Comparison of ENCODE assay signal across 8 cellular contexts in genomic region chrX:135185795-135186443, GRCh38. TPM values are rescaled to one million over a fixed set of nuclear protein-coding genes. Genes with fewer than 3 reads are reported as not detected.
DNase-seq lines count a peak whose midpoint lies in the region; ATAC-seq and TF ChIP-seq lines count a peak whose summit lies in the region.

No MANE protein-coding gene starts in this region.

- no peaks in the 10 kb centered on the region for H3K36me3 ChIP-seq in spleen

- intact Hi-C loops in activated T-helper 1 cell treated with anti-CD3 and anti-CD28 coated beads, Interleukin-12 subunit alpha, Interleukin-12 subunit beta, Interleukin-2, Interleukin-4 antibody, amounts not matched to agents 30 ng/mL and 10 ng/mL and 1 ng/mL, durations not matched to agents 14 hours and 24 hours and 36 hours (cut with micrococcal nuclease), result loop anchor here (1.0 kb wide), 2 partner anchors 291 to 410 kb away; no protein-coding TSS in a partner anchor
- intact Hi-C loops in head of caudate nucleus (cut with DNase I), result no loop called here
- intact Hi-C loops in spleen (cut with DNase I; ENCODE audit: low total_unique reads), result no loop called here
- intact Hi-C loops in sciatic nerve (cut with DNase I), result no loop called here

- peak; percentile 19 for DNase-seq in COLO668 (lab: John Stamatoyannopoulos, UW; ENCODE audit: unreplicated experiment)
- peak; percentile 62 for DNase-seq in NCI-H460 (ENCODE audit: extremely low read depth, low read depth)
- DNase-seq in activated T-helper 1 cell treated with anti-CD3 and anti-CD28 coated beads, Interleukin-12 subunit alpha, Interleukin-12 subunit beta, Interleukin-2, Interleukin-4 antibody, amounts not matched to agents 30 ng/mL and 10 ng/mL and 1 ng/mL, durations not matched to agents 14 hours and 24 hours and 36 hours (ENCODE audit: low spot score), result peak; percentile 22
- peak in 30 of 42 donors; percentile 2 to 62 (median 32) for DNase-seq in head of caudate nucleus
- DNase-seq in spleen, result no peak
- DNase-seq in sciatic nerve (ENCODE audit: low spot score), result no peak

- no peaks in the 10 kb centered on the region for H3K4me1 ChIP-seq in spleen

- peaks cover 19% of the 10 kb centered on the region for H3K27me3 Mint-ChIP-seq in activated T-helper 1 cell treated with anti-CD3 and anti-CD28 coated beads, Interleukin-12 subunit alpha, Interleukin-12 subunit beta, Interleukin-2, Interleukin-4 antibody, amounts not matched to agents 30 ng/mL and 10 ng/mL and 1 ng/mL, durations not matched to agents 14 hours and 24 hours and 36 hours (ENCODE audit: insufficient read depth)

- H3K9me3 Mint-ChIP-seq in activated T-helper 1 cell treated with anti-CD3 and anti-CD28 coated beads, Interleukin-12 subunit alpha, Interleukin-12 subunit beta, Interleukin-2, Interleukin-4 antibody, amounts not matched to agents 30 ng/mL and 10 ng/mL and 1 ng/mL, durations not matched to agents 14 hours and 24 hours and 36 hours, result no peaks in the 10 kb centered on the region

- no peak overlapping the region for H3K27ac ChIP-seq in spleen

- H3K4me3 Mint-ChIP-seq in activated T-helper 1 cell treated with anti-CD3 and anti-CD28 coated beads, Interleukin-12 subunit alpha, Interleukin-12 subunit beta, Interleukin-2, Interleukin-4 antibody, amounts not matched to agents 30 ng/mL and 10 ng/mL and 1 ng/mL, durations not matched to agents 14 hours and 24 hours and 36 hours, result no peak overlapping the region

- H3K27ac Mint-ChIP-seq in activated T-helper 1 cell treated with anti-CD3 and anti-CD28 coated beads, Interleukin-12 subunit alpha, Interleukin-12 subunit beta, Interleukin-2, Interleukin-4 antibody, amounts not matched to agents 30 ng/mL and 10 ng/mL and 1 ng/mL, durations not matched to agents 14 hours and 24 hours and 36 hours, result no peak overlapping the region

- no peak overlapping the region for H3K4me3 ChIP-seq in spleen

- peak in 8 of 11 experiments; percentile 10 to 64 (median 40) for TF ChIP-seq CTCF in spleen (IDR thresholded peaks at IDR 0.05 in 8 of 11, conservative IDR thresholded peaks at IDR 0.05 in 3 of 11)

- H3K27me3 ChIP-seq in spleen (replicated peaks in 1 of 7), result peaks cover 0 to 17% (median 0%) of the 10 kb centered on the region in 7 donors

- WGBS in spleen, 5 donors, result 38 to 50% (median 40%) methylated on average over 5 to 8 of the region's 8 CpGs

- H3K9me3 ChIP-seq in spleen, result no peaks in the 10 kb centered on the region

- ATAC-seq in GM18508 (IDR thresholded peaks at IDR 0.05; ENCODE audit: insufficient read depth, unreplicated experiment) (peak; percentile 75), HG03025 (IDR thresholded peaks at IDR 0.05; ENCODE audit: low FRiP score, unreplicated experiment) (peak; percentile 77), sciatic nerve (no peak)

- no peaks in the 10 kb centered on the region for H3K4me1 Mint-ChIP-seq in activated T-helper 1 cell treated with anti-CD3 and anti-CD28 coated beads, Interleukin-12 subunit alpha, Interleukin-12 subunit beta, Interleukin-2, Interleukin-4 antibody, amounts not matched to agents 30 ng/mL and 10 ng/mL and 1 ng/mL, durations not matched to agents 14 hours and 24 hours and 36 hours (ENCODE audit: low read depth)

- no peaks in the 10 kb centered on the region for H3K36me3 Mint-ChIP-seq in activated T-helper 1 cell treated with anti-CD3 and anti-CD28 coated beads, Interleukin-12 subunit alpha, Interleukin-12 subunit beta, Interleukin-2, Interleukin-4 antibody, amounts not matched to agents 30 ng/mL and 10 ng/mL and 1 ng/mL, durations not matched to agents 14 hours and 24 hours and 36 hours (ENCODE audit: low read depth)

- no peak for TF ChIP-seq POLR2A in spleen (IDR thresholded peaks at IDR 0.05)

RNA-seq across cellular contexts. Expression of gene CT55, which starts 14.7 kb away (rescaled TPM):
- not detected in 2 replicates for total RNA-seq in NCI-H460 (2014; rRNA removed; shearing (Covaris generic))
- not detected in 2 replicates for polyA plus RNA-seq in NCI-H460 (2014; cell fraction: nucleus; rRNA removed)
- total RNA-seq in activated T-helper 1 cell treated with anti-CD3 and anti-CD28 coated beads, Interleukin-12 subunit alpha, Interleukin-12 subunit beta, Interleukin-2, Interleukin-4 antibody, amounts not matched to agents 30 ng/mL and 10 ng/mL and 1 ng/mL, durations not matched to agents 14 hours and 24 hours and 36 hours, result not detected in 2 replicates
- total RNA-seq in spleen (not detected), sciatic nerve (not detected)
- not detected for polyA plus RNA-seq in spleen

Comparison
In these comparisons a context has a peak if more than half of its experiments do, and no peak if none do; other contexts are left out.
1. DNase-seq: peak in COLO668 (single experiment), NCI-H460 (single experiment), activated T-helper 1 cell treated with anti-CD3 and anti-CD28 coated beads, Interleukin-12 subunit alpha, Interleukin-12 subunit beta, Interleukin-2, Interleukin-4 antibody, amounts not matched to agents 30 ng/mL and 10 ng/mL and 1 ng/mL, durations not matched to agents 14 hours and 24 hours and 36 hours (single experiment) and head of caudate nucleus (30 of 42); none in spleen (single experiment) and sciatic nerve (single experiment).